11 cellular contexts compared by ENCODE assay signal in genomic region chr2:7572460-7572859, GRCh38.
DNase-seq lines count a peak whose midpoint lies in the region; ATAC-seq and TF ChIP-seq lines count a peak whose summit lies in the region.
"Had no signal": no experiment of that assay in that cellular context is flagged by ENCODE, and none has a peak within 500 bp of the region (broad histone marks: within the 10 kb centered on the region; RNA-seq: fewer than 3 reads in every experiment).

No MANE protein-coding gene starts in this region.

- no peak overlapping the region for H3K4me3 ChIP-seq in ectodermal cell (ENCODE audit: insufficient read depth, low read depth, low read length)
- H3K4me3 ChIP-seq in heart left ventricle = no peak overlapping the region
- no peak overlapping the region for H3K4me3 ChIP-seq in effector memory CD4-positive, alpha-beta T cell (ENCODE audit: insufficient read depth, low read depth, low read length, poor library complexity, severe bottlenecking)
- H3K4me3 ChIP-seq: GM23248 had no signal

- H3K9me3 ChIP-seq in ectodermal cell (ENCODE audit: control insufficient read depth, low read length) = no peaks in the 10 kb centered on the region
- H3K9me3 ChIP-seq in heart left ventricle = peaks cover 0 to 4% (median 2%) of the 10 kb centered on the region in 12 donors
- no peaks in the 10 kb centered on the region for H3K9me3 ChIP-seq in effector memory CD4-positive, alpha-beta T cell (ENCODE audit: control insufficient read depth, low read length)

- no peaks in the 10 kb centered on the region for H3K36me3 ChIP-seq in ectodermal cell (ENCODE audit: control insufficient read depth, insufficient read depth, low read length)
- H3K36me3 ChIP-seq in heart left ventricle = no peaks in the 10 kb centered on the region
- no peaks in the 10 kb centered on the region for H3K36me3 ChIP-seq in effector memory CD4-positive, alpha-beta T cell (ENCODE audit: control insufficient read depth, insufficient read depth, low read length)

- peak; percentile 68 for DNase-seq in NCI-H345 (lab: John Stamatoyannopoulos, UW)
- DNase-seq in activated CD8-positive, alpha-beta memory T cell treated with anti-CD3 and anti-CD28 coated beads, Interleukin-2, amount 50 U/mL, for 24 hours (ENCODE audit: extremely low read depth) = peak; percentile 14
- DNase-seq in stimulated activated CD4-positive, alpha-beta T cell treated with anti-CD3 and anti-CD28 coated beads, Interleukin-4, amount 100 ng/mL, for 4 hours = peak; percentile 12 to 15
- DNase-seq in SKM-1 (lab: John Stamatoyannopoulos, UW; ENCODE audit: unreplicated experiment) = no peak
- DNase-seq in NCI-H128 (lab: John Stamatoyannopoulos, UW; ENCODE audit: unreplicated experiment) = no peak
- no peak for DNase-seq in heart left ventricle
- DNase-seq in effector memory CD4-positive, alpha-beta T cell = no peak
- DNase-seq: GM23248, mammary epithelial cell, SW 1271 had no signal

- ATAC-seq in heart left ventricle = no peak

- intact Hi-C loops in heart left ventricle (cut with DNase I) = no loop called here

- TF ChIP-seq POLR2A in heart left ventricle (IDR thresholded peaks at IDR 0.05) = no peak

- no peak for TF ChIP-seq CTCF in heart left ventricle (IDR thresholded peaks at IDR 0.05)

- H3K27ac ChIP-seq in ectodermal cell (ENCODE audit: insufficient read depth, low read depth, low read length, poor library complexity, severe bottlenecking) (peak overlapping the region; percentile 79), heart left ventricle (no peak overlapping the region)
- no peak overlapping the region for H3K27ac ChIP-seq in effector memory CD4-positive, alpha-beta T cell (ENCODE audit: insufficient read depth, low read length, poor library complexity, severe bottlenecking)
- H3K27ac ChIP-seq: GM23248 had no signal

- H3K4me1 ChIP-seq in ectodermal cell (ENCODE audit: control insufficient read depth, insufficient read depth, low read length) = peaks cover 21% of the 10 kb centered on the region
- no peaks in the 10 kb centered on the region for H3K4me1 ChIP-seq in heart left ventricle
- peaks cover 15% of the 10 kb centered on the region for H3K4me1 ChIP-seq in effector memory CD4-positive, alpha-beta T cell (ENCODE audit: control insufficient read depth, insufficient read depth, low read length, poor library complexity, severe bottlenecking)

- WGBS in ectodermal cell, 2 experiments = 69 to 84% methylated on average over 6 to 7 of the region's 7 CpGs
- WGBS in heart left ventricle, 4 donors = 68 to 81% (median 80%) methylated on average over 7 of the region's 7 CpGs

- H3K27me3 ChIP-seq in ectodermal cell (ENCODE audit: control insufficient read depth, insufficient read depth, low read length, poor library complexity, severe bottlenecking) (no peaks in the 10 kb centered on the region), heart left ventricle (peaks cover 0 to 6% (median 0%) of the 10 kb centered on the region in 9 donors)
- no peaks in the 10 kb centered on the region for H3K27me3 ChIP-seq in effector memory CD4-positive, alpha-beta T cell (replicated peaks; ENCODE audit: control insufficient read depth, insufficient read depth, low read length, poor library complexity, severe bottlenecking)

Comparison
In these comparisons a context has a peak if more than half of its experiments do, and no peak if none do; other contexts are left out.
1. DNase-seq: peak in NCI-H345 (single experiment), activated CD8-positive, alpha-beta memory T cell treated with anti-CD3 and anti-CD28 coated beads, Interleukin-2, amount 50 U/mL, for 24 hours (single experiment) and stimulated activated CD4-positive, alpha-beta T cell treated with anti-CD3 and anti-CD28 coated beads, Interleukin-4, amount 100 ng/mL, for 4 hours (2 of 2); none in SKM-1 (single experiment), NCI-H128 (single experiment), heart left ventricle (0 of 5) and effector memory CD4-positive, alpha-beta T cell (0 of 3).